In genomic region chr6:906920-907319, GRCh38 we compare ENCODE assay signal across 25 cellular contexts.
DNase-seq lines count a peak whose midpoint lies in the region; ATAC-seq lines count a peak whose summit lies in the region.
"Had no signal": no experiment of that assay in that cellular context is flagged by ENCODE, and none has a peak within 500 bp of the region (broad histone marks: within the 10 kb centered on the region; RNA-seq: fewer than 3 reads in every experiment).

No MANE protein-coding gene starts in this region.

- H3K4me3 Mint-ChIP-seq in naive thymus-derived CD8-positive, alpha-beta T cell, result no peak overlapping the region
- H3K4me3 Mint-ChIP-seq: activated T-helper 17 cell treated with anti-CD3 and anti-CD28 coated beads, Interleukin-2, amount 50 U/mL, for 72 hours; CD4-positive, CD25-positive, alpha-beta regulatory T cell had no signal

- no peaks in the 10 kb centered on the region for H3K36me3 Mint-ChIP-seq in naive thymus-derived CD8-positive, alpha-beta T cell
- H3K36me3 Mint-ChIP-seq: activated naive CD4-positive, alpha-beta T cell treated with anti-CD3 and anti-CD28 coated beads, Interleukin-2, amount 50 U/mL, for 72 hours; CD4-positive, CD25-positive, alpha-beta regulatory T cell had no signal

- H3K27ac Mint-ChIP-seq in naive thymus-derived CD8-positive, alpha-beta T cell, result peak overlapping the region in 1 of 10 donors; percentile 10
- H3K27ac Mint-ChIP-seq: activated naive CD4-positive, alpha-beta T cell treated with anti-CD3 and anti-CD28 coated beads, Interleukin-2, amount 50 U/mL, for 72 hours; activated T-helper 17 cell treated with anti-CD3 and anti-CD28 coated beads, Interleukin-2, amount 50 U/mL, for 72 hours; CD4-positive, CD25-positive, alpha-beta regulatory T cell had no signal

- H3K9me3 Mint-ChIP-seq in naive thymus-derived CD8-positive, alpha-beta T cell, result no peaks in the 10 kb centered on the region
- H3K9me3 Mint-ChIP-seq: activated naive CD4-positive, alpha-beta T cell treated with anti-CD3 and anti-CD28 coated beads, Interleukin-2, amount 50 U/mL, for 72 hours; activated T-helper 17 cell treated with anti-CD3 and anti-CD28 coated beads, Interleukin-2, amount 50 U/mL, for 72 hours; CD4-positive, CD25-positive, alpha-beta regulatory T cell had no signal

- ATAC-seq in GM21576 (IDR thresholded peaks at IDR 0.05; ENCODE audit: unreplicated experiment), result no peak
- no peak for ATAC-seq in naive thymus-derived CD8-positive, alpha-beta T cell
- ATAC-seq: activated naive CD4-positive, alpha-beta T cell treated with anti-CD3 and anti-CD28 coated beads, Interleukin-2, amount 50 U/mL, for 72 hours; activated T-helper 17 cell treated with anti-CD3 and anti-CD28 coated beads, Interleukin-2, amount 50 U/mL, for 72 hours; heart left ventricle; left colon had no signal

- H3K4me1 Mint-ChIP-seq in naive thymus-derived CD8-positive, alpha-beta T cell, result no peaks in the 10 kb centered on the region
- H3K4me1 Mint-ChIP-seq: activated T-helper 17 cell treated with anti-CD3 and anti-CD28 coated beads, Interleukin-2, amount 50 U/mL, for 72 hours; CD4-positive, CD25-positive, alpha-beta regulatory T cell had no signal

- peaks cover 2 to 22% (median 6%) of the 10 kb centered on the region in 5 donors for H3K27me3 Mint-ChIP-seq in naive thymus-derived CD8-positive, alpha-beta T cell

- POLR2A ChIA-PET in naive thymus-derived CD8-positive, alpha-beta T cell (lab: Charles Lee), result no interaction called here

- peak; percentile 31 for DNase-seq in ELF-1 (ENCODE audit: low read depth, low spot score)
- peak; percentile 24 for DNase-seq in NCI-H460 (ENCODE audit: extremely low read depth, low read depth)
- peak; percentile 46 for DNase-seq in brain pericyte (ENCODE audit: low read depth, low spot score)
- peak; percentile 47 for DNase-seq in retina
- DNase-seq in naive thymus-derived CD8-positive, alpha-beta T cell, result no peak
- DNase-seq in NCI-H774 (lab: John Stamatoyannopoulos, UW), result no peak
- DNase-seq in epidermal melanocyte (ENCODE audit: insufficient read length, low spot score), result no peak
- DNase-seq: activated CD4-positive, alpha-beta T cell treated with anti-CD3 and anti-CD28 coated beads, Interleukin-2, amount 50 U/mL, for 48 hours; activated CD8-positive, alpha-beta memory T cell treated with anti-CD3 and anti-CD28 coated beads, Interleukin-2, amount 50 U/mL, for 48 hours; aorta; CD4-positive, CD25-positive, alpha-beta regulatory T cell; GM23248; heart left ventricle; Kasumi-1; left colon; NCI-H1092; NCI-H1930; NCI-H748 treated with DMSO at 0.1 percent for 48 hours; stimulated activated CD4-positive, alpha-beta T cell treated with anti-CD3 and anti-CD28 coated beads, Interleukin-12 subunit alpha, Interleukin-12 subunit beta, amount 100 ng/mL, for 4 hours; stimulated activated CD4-positive, alpha-beta T cell treated with anti-CD3 and anti-CD28 coated beads, Interleukin-4, amount 100 ng/mL, for 4 hours; stimulated activated naive CD4-positive, alpha-beta T cell; uterus had no signal

Comparison
In these comparisons a context has a peak if more than half of its experiments do, and no peak if none do; other contexts are left out.
1. DNase-seq: peak in ELF-1 (single experiment), NCI-H460 (single experiment), brain pericyte (single experiment) and retina (single experiment); none in naive thymus-derived CD8-positive, alpha-beta T cell (0 of 10), NCI-H774 (single experiment) and epidermal melanocyte (single experiment).